In the genomic region with DNA sequence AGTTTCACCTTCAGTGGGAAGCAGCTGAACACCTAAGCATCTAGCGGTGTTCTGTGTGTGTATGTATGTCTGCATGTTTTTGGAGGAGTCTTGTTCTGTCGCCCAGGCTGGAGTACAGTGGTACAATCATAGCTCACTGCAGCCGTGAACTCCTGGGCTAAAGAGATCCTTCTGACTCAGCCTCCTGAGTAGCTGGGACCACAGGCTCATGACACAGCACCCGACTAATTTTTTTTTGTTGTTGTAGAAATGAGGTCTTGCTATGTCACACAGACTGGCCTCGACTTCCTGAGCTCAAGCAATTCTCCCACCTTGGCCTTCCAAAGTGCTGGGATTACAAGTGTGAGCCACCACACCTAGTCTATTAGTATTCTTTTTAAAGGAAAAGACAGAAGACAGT, we compare ENCODE assay signal across 2 cellular contexts.
TF ChIP-seq lines count a peak whose summit lies in the region.

No MANE protein-coding gene starts in this region.

TF ChIP-seq in H1, 55 proteins besides CTCF, POLR2A, EP300 and RAD21:
- TF ChIP-seq TEAD4 (IDR thresholded peaks at IDR 0.05; ENCODE audit: low read depth, low read length): no peak

TF ChIP-seq in GM12891, 5 proteins besides CTCF, POLR2A, EP300 and RAD21:
- TF ChIP-seq POU2F2 (IDR thresholded peaks at IDR 0.05; ENCODE audit: low read depth, low read length) (no peak), PAX5 (IDR thresholded peaks at IDR 0.05; ENCODE audit: insufficient read depth, low read length, severe bottlenecking) (no peak), TAF1 (IDR thresholded peaks at IDR 0.05; ENCODE audit: low read depth, low read length) (no peak), SPI1 (IDR thresholded peaks at IDR 0.05; ENCODE audit: low read depth, low read length) (no peak), POLR2AphosphoS5 (IDR thresholded peaks at IDR 0.05; ENCODE audit: low read depth, low read length) (no peak)
TF ChIP-seq in GM12891: peak in this region for 0.
